8 cellular contexts compared by ENCODE assay signal in genomic region chr1:94039871-94040569, GRCh38.
A peak's percentile ranks its signal among the peaks of the same experiment; 100 is the strongest.
DNase-seq lines count a peak whose midpoint lies in the region; ATAC-seq, FAIRE-seq and TF ChIP-seq lines count a peak whose summit lies in the region.

No MANE protein-coding gene starts in this region.

- H2AFZ ChIP-seq in K562 (ENCODE audit: low read depth, low read length) (no peak overlapping the region), MM.1S (ENCODE audit: low read length) (no peak overlapping the region)

- no peaks in the 10 kb centered on the region for H3K9me2 ChIP-seq in MM.1S (replicated peaks; ENCODE audit: insufficient read depth, low read length)

- no peaks in the 10 kb centered on the region; the same call in 1 of the 2 replicates for H4K20me1 ChIP-seq in K562 (replicated peaks; ENCODE audit: control insufficient read depth, insufficient read depth, low read length)
- H4K20me1 ChIP-seq in MM.1S (ENCODE audit: insufficient read depth, low read length) = no peaks in the 10 kb centered on the region

- no peak overlapping the region for H3K4me2 ChIP-seq in K562 (ENCODE audit: insufficient read depth, low read length)
- no peak overlapping the region for H3K4me2 ChIP-seq in mesendoderm (ENCODE audit: low read length)
- no peak overlapping the region for H3K4me2 ChIP-seq in MM.1S (ENCODE audit: low read depth, low read length)

- no peak overlapping the region for H3K4ac ChIP-seq in mesendoderm (ENCODE audit: low read depth, low read length)

- H3K23ac ChIP-seq in mesendoderm (ENCODE audit: low read length) = no peak overlapping the region

- WGBS in K562 (ENCODE audit: insufficient coverage, low coverage, missing lambda C conversion rate) = 4% methylated on average over 11 of the region's 11 CpGs
- no CpG with 5 or more reads among the region's 11 CpGs for WGBS in mesendoderm (ENCODE audit: extremely low coverage, insufficient coverage, low lambda C conversion rate)

- no peaks in the 10 kb centered on the region for H3F3A ChIP-seq in MM.1S (ENCODE audit: insufficient read depth, low read length)

- no peak overlapping the region for H2BK15ac ChIP-seq in mesendoderm (replicated peaks; ENCODE audit: low read depth)

- TF ChIP-seq CTCF in K562 (IDR thresholded peaks at IDR 0.05 in 2 of 3, conservative IDR thresholded peaks at IDR 0.05 in 1 of 3; ENCODE audit: insufficient read depth in 2 of 3, low read depth in 1 of 3, low read length in 3 of 3) (no peak), MM.1S (IDR thresholded peaks at IDR 0.05; ENCODE audit: low read length) (no peak)

- no peak overlapping the region for H3K9ac ChIP-seq in K562 (ENCODE audit: insufficient read depth in 1 of 2, low read depth in 2 of 2, low read length in 2 of 2)
- H3K9ac ChIP-seq in mesendoderm (ENCODE audit: low read length) = no peak overlapping the region
- no peak overlapping the region for H3K9ac ChIP-seq in MM.1S (ENCODE audit: low read length)

- TF ChIP-seq RAD21 in K562 (CRISPR knock-in tag; conservative IDR thresholded peaks at IDR 0.05 in 1 of 2, IDR thresholded peaks at IDR 0.05 in 1 of 2) = no peak

- H3K27me3 ChIP-seq in K562 (ENCODE audit: control insufficient read depth in 2 of 2, insufficient read depth in 2 of 2, low read length in 2 of 2) = peaks cover 7 to 36% of the 10 kb centered on the region in 2 experiments; a peak in 4 of 5 replicates
- H3K27me3 ChIP-seq in mesendoderm (ENCODE audit: insufficient read depth, low read length, poor library complexity) = no peaks in the 10 kb centered on the region
- H3K27me3 ChIP-seq in MM.1S (replicated peaks; ENCODE audit: insufficient read depth, low read length) = no peaks in the 10 kb centered on the region

- H3K18ac ChIP-seq in mesendoderm (ENCODE audit: low read length) = no peak overlapping the region

- H3K79me2 ChIP-seq in K562 (ENCODE audit: control insufficient read depth, insufficient read depth, low read length) = no peaks in the 10 kb centered on the region
- no peaks in the 10 kb centered on the region for H3K79me2 ChIP-seq in mesendoderm (ENCODE audit: control insufficient read depth, insufficient read depth, low read length)
- no peaks in the 10 kb centered on the region for H3K79me2 ChIP-seq in MM.1S (ENCODE audit: low read length)

- FAIRE-seq in K562 (lab: Jason Lieb, UNC) = no peak

- ATAC-seq in Right ventricle myocardium inferior = peak; percentile 71
- peak; percentile 25; the same call in 1 of the 3 replicates for ATAC-seq in K562
- no peak for ATAC-seq in HG02623 (IDR thresholded peaks at IDR 0.05; ENCODE audit: unreplicated experiment)

- no peaks in the 10 kb centered on the region for H3K9me3 ChIP-seq in K562 (replicated peaks; ENCODE audit: control insufficient read depth, insufficient read depth, low read depth, low read length)
- H3K9me3 ChIP-seq in MM.1S (replicated peaks; ENCODE audit: insufficient read depth, low read length) = no peaks in the 10 kb centered on the region

- H3K4me1 ChIP-seq in K562 (replicated peaks in 1 of 2; ENCODE audit: control insufficient read depth in 2 of 2, insufficient read depth in 2 of 2, low read length in 2 of 2) (no peaks in the 10 kb centered on the region), mesendoderm (ENCODE audit: control insufficient read depth, low read depth, low read length) (peaks cover 3% of the 10 kb centered on the region), MM.1S (ENCODE audit: low read length) (no peaks in the 10 kb centered on the region)

- no peak overlapping the region for H4K5ac ChIP-seq in mesendoderm (ENCODE audit: low read length)

- TF ChIP-seq EP300 in K562 (IDR thresholded peaks at IDR 0.05; ENCODE audit: low read length) = no peak

- TF ChIP-seq POLR2A in K562 (conservative IDR thresholded peaks at IDR 0.05) = no peak

- H2AK5ac ChIP-seq in mesendoderm (ENCODE audit: low read length) = no peak overlapping the region

- no peaks in the 10 kb centered on the region for H3K9me1 ChIP-seq in K562 (ENCODE audit: control insufficient read depth, insufficient read depth, low read length)

- no peak overlapping the region for H3K4me3 ChIP-seq in K562
- H3K4me3 ChIP-seq in mesendoderm (ENCODE audit: low read length) = no peak overlapping the region
- no peak overlapping the region for H3K4me3 ChIP-seq in MM.1S (ENCODE audit: low read length)

- no TSS peak for BruUV-seq in K562 (replicated peaks; lab: Mats Ljungman, UMichigan)

- in situ Hi-C loops in K562 (cut with MboI) = loop anchor here (10.0 kb wide), 1 partner anchor 425 kb away; no protein-coding TSS in a partner anchor

- H3K27ac ChIP-seq in K562 (ENCODE audit: extremely low read depth, low read depth, low read length) (no peak overlapping the region), mesendoderm (ENCODE audit: low read depth, low read length) (no peak overlapping the region), MM.1S (ENCODE audit: low read length) (no peak overlapping the region)

- POLR2A ChIA-PET in K562 (lab: Yijun Ruan, JAX) = interaction anchor here (0.6 kb wide), 1 partner anchor 50 kb away, joined by 3 read pairs; no protein-coding TSS in a partner anchor

- H3K36me3 ChIP-seq in K562 (ENCODE audit: control insufficient read depth, insufficient read depth, low read length) = no peaks in the 10 kb centered on the region
- no peaks in the 10 kb centered on the region for H3K36me3 ChIP-seq in mesendoderm (ENCODE audit: control insufficient read depth, insufficient read depth, low read length)
- H3K36me3 ChIP-seq in MM.1S (replicated peaks; ENCODE audit: insufficient read depth, low read length) = no peaks in the 10 kb centered on the region

- peak overlapping the region; percentile 17 for H3K56ac ChIP-seq in mesendoderm (ENCODE audit: low read length)

- CTCF ChIA-PET in K562 (lab: Yijun Ruan, JAX; ENCODE audit: low intra/inter-chr PET ratio) = interaction anchor here (1.2 kb wide), 1 partner anchor 296 kb away, joined by 7 read pairs; no protein-coding TSS in a partner anchor

- intact Hi-C loops in Right ventricle myocardium inferior (cut with DNase I) = no loop called here
- intact Hi-C loops in cardiac septum (cut with DNase I) = no loop called here
- intact Hi-C loops in K562 (cut with micrococcal nuclease) = loop anchor here (5.0 kb wide), 1 partner anchor 422 kb away; no protein-coding TSS in a partner anchor

- no peak overlapping the region for H4K8ac ChIP-seq in mesendoderm (ENCODE audit: low read depth, low read length)

- no peak overlapping the region for H2BK5ac ChIP-seq in mesendoderm (ENCODE audit: low read length)

- H3K79me1 ChIP-seq in mesendoderm (ENCODE audit: low read length) = no peaks in the 10 kb centered on the region

- no peak for DNase-seq in Right ventricle myocardium inferior (ENCODE audit: missing footprints)
- no peak for DNase-seq in cardiac septum (ENCODE audit: low spot score)
- DNase-seq in K562 (ENCODE audit: extremely low read depth in 1 of 4, low spot score in 3 of 4) = no peak
- no peak for DNase-seq in mesendoderm
- no peak for DNase-seq in globus pallidus (ENCODE audit: low spot score)
- no peak for DNase-seq in MM.1S
- DNase-seq in DMS79 treated with DMSO at 0.1 percent for 48 hours (lab: John Stamatoyannopoulos, UW) = no peak

- H2BK120ac ChIP-seq in mesendoderm (ENCODE audit: low read depth, low read length) = no peak overlapping the region

TF ChIP-seq in K562, 482 proteins besides CTCF, POLR2A, EP300 and RAD21:
- no peak for TF ChIP-seq RAD51 (IDR thresholded peaks at IDR 0.05; ENCODE audit: borderline replicate concordance, low read depth)
- no peak for TF ChIP-seq ERF (CRISPR knock-in tag; IDR thresholded peaks at IDR 0.05)
- no peak for TF ChIP-seq ZNF184 (CRISPR knock-in tag; IDR thresholded peaks at IDR 0.05)
- TF ChIP-seq RFX5 (IDR thresholded peaks at IDR 0.05; ENCODE audit: low read depth, low read length) = no peak
- TF ChIP-seq TCF15 (CRISPR knock-in tag; IDR thresholded peaks at IDR 0.05) = no peak
- TF ChIP-seq POLR2B (IDR thresholded peaks at IDR 0.05; ENCODE audit: low read depth, partially characterized antibody) = no peak
- no peak for TF ChIP-seq SRSF1 (IDR thresholded peaks at IDR 0.05; ENCODE audit: low read depth, low read length)
- TF ChIP-seq CREBBP (IDR thresholded peaks at IDR 0.05; ENCODE audit: low read depth, low read length) = no peak
- no peak for TF ChIP-seq CXXC5 (CRISPR knock-in tag; IDR thresholded peaks at IDR 0.05)
- no peak for TF ChIP-seq ZNF133 (CRISPR knock-in tag; IDR thresholded peaks at IDR 0.05)
- no peak for TF ChIP-seq SMAD4 (CRISPR knock-in tag; conservative IDR thresholded peaks at IDR 0.05)
- TF ChIP-seq ZFPM2 (CRISPR knock-in tag; IDR thresholded peaks at IDR 0.05) = no peak
- TF ChIP-seq COPS2 (conservative IDR thresholded peaks at IDR 0.05) = no peak
- TF ChIP-seq KAT2B (IDR thresholded peaks at IDR 0.05; ENCODE audit: low read depth, low read length) = no peak
- no peak for TF ChIP-seq ELF2 (CRISPR knock-in tag; IDR thresholded peaks at IDR 0.05)
- TF ChIP-seq GMEB1 (CRISPR knock-in tag; IDR thresholded peaks at IDR 0.05) = no peak
- no peak for TF ChIP-seq HNRNPLL (IDR thresholded peaks at IDR 0.05; ENCODE audit: low read depth, low read length, poor library complexity, severe bottlenecking)
- TF ChIP-seq NCOA1 (IDR thresholded peaks at IDR 0.05; ENCODE audit: low read depth) = no peak
- no peak for TF ChIP-seq MYC (IDR thresholded peaks at IDR 0.05; ENCODE audit: low read depth, low read length)
- no peak for TF ChIP-seq MYC (CRISPR knock-in tag; IDR thresholded peaks at IDR 0.05; ENCODE audit: borderline replicate concordance, low read depth)
